31 cellular contexts compared by ENCODE assay signal in the genomic region with DNA sequence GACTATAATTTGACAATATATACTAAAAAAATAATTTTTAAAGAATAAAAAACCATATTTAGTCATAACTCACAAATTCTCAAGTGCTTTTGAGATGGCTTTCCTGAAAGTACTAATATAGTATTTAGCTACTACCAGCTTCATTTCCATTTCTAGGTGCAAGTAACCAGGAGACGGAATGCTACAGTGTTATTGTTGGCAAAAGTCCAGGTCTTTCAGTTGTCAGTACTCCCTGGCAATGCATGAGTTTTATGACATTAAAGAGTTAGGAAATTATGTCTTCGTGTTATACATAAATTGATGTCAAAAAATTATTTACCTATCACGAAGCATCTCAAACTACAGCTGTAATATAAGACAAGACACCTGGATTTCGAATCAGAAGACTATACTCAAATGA. TPM values are rescaled to one million over a fixed set of nuclear protein-coding genes. Genes with fewer than 3 reads are reported as not detected.
DNase-seq lines count a peak whose midpoint lies in the region; ATAC-seq and TF ChIP-seq lines count a peak whose summit lies in the region.
"Had no signal": no experiment of that assay in that cellular context is flagged by ENCODE, and none has a peak within 500 bp of the region (broad histone marks: within the 10 kb centered on the region; RNA-seq: fewer than 3 reads in every experiment).

No MANE protein-coding gene starts in this region.

- no peaks in the 10 kb centered on the region for H3K27me3 ChIP-seq in fibroblast of lung (ENCODE audit: control insufficient read depth, insufficient read depth, low read length)
- H3K27me3 ChIP-seq: BE2C, body of pancreas, sigmoid colon, tibial artery had no signal

- no peak overlapping the region for H3K9ac ChIP-seq in fibroblast of lung (ENCODE audit: insufficient read depth, low read length)

- H3K36me3 ChIP-seq in fibroblast of lung (ENCODE audit: control insufficient read depth, insufficient read depth, low read length): no peaks in the 10 kb centered on the region
- H3K36me3 ChIP-seq: BE2C, lower lobe of right lung, sigmoid colon, tibial artery had no signal

- no peaks in the 10 kb centered on the region for H3K4me1 ChIP-seq in fibroblast of lung (ENCODE audit: control insufficient read depth, extremely low read depth, insufficient read depth, low read length)
- H3K4me1 ChIP-seq: BE2C, body of pancreas, lower lobe of right lung, sigmoid colon had no signal

- H3K79me2 ChIP-seq in fibroblast of lung (ENCODE audit: control insufficient read depth, insufficient read depth, low read length): no peaks in the 10 kb centered on the region

- H3K4me3 ChIP-seq in fibroblast of lung (replicated peaks in 1 of 4; ENCODE audit: control extremely low read depth in 1 of 4, insufficient read depth in 1 of 4, low read depth in 3 of 4, low read length in 4 of 4) (no peak overlapping the region), retinal pigment epithelial cell (ENCODE audit: low read length) (no peak overlapping the region)
- H3K4me3 ChIP-seq: body of pancreas, GM12878, lower lobe of right lung, sigmoid colon, tibial artery had no signal

- peak; percentile 7 for DNase-seq in NCI-H748 (lab: John Stamatoyannopoulos, UW; ENCODE audit: unreplicated experiment)
- no peak for DNase-seq in NCI-H748 treated with DMSO at 0.1 percent for 48 hours (lab: John Stamatoyannopoulos, UW)
- peak; percentile 1 for DNase-seq in amniotic epithelial cell (ENCODE audit: low read depth)
- DNase-seq in fibroblast of lung (ENCODE audit: low read depth in 2 of 2): peak; percentile 1 to 4
- DNase-seq in retinal pigment epithelial cell (ENCODE audit: low read depth): peak; percentile 30
- no peak for DNase-seq in NCI-H2171 (lab: John Stamatoyannopoulos, UW)
- DNase-seq in HCEC 1CT: no peak
- DNase-seq: activated CD4-positive, alpha-beta T cell treated with anti-CD3 and anti-CD28 coated beads, Interleukin-2, amount 50 U/mL, for 4 hours; activated CD8-positive, alpha-beta memory T cell treated with anti-CD3 and anti-CD28 coated beads, Interleukin-2, amount 10 ng/mL, durations not matched to agents 7 days and 5 days; activated T-cell treated with anti-CD3 and anti-CD28 coated beads, Interleukin-2, amount 50 U/mL, for 4 hours; BE2C; body of pancreas; CD8-positive, alpha-beta T cell; H7; head of caudate nucleus; lower lobe of right lung; natural killer cell; NCI-H1436 treated with DMSO at 0.1 percent for 48 hours; NCI-H524; NK-92 treated with Interleukin-12 subunit alpha and Interleukin-12 subunit beta, amount 100 ng/mL, for 24 hours; nucleus accumbens; sigmoid colon; stimulated activated CD4-positive, alpha-beta T cell treated with anti-CD3 and anti-CD28 coated beads, Interleukin-4, amount 100 ng/mL, for 1 hour; T-helper 2 cell; tibial artery had no signal

- H3K4me2 ChIP-seq in fibroblast of lung (ENCODE audit: extremely low read depth, insufficient read depth, low read length): no peak overlapping the region

- H3K9me3 ChIP-seq in fibroblast of lung (ENCODE audit: control insufficient read depth, insufficient read depth, low read depth, low read length): no peaks in the 10 kb centered on the region
- H3K9me3 ChIP-seq: BE2C, body of pancreas, lower lobe of right lung, sigmoid colon, tibial artery had no signal

- no peak overlapping the region for H3K27ac ChIP-seq in fibroblast of lung (ENCODE audit: insufficient read depth, low read length)
- H3K27ac ChIP-seq: body of pancreas, epithelial cell of prostate, HL-60, lower lobe of right lung, sigmoid colon, tibial artery had no signal

- ATAC-seq in GM21825 (IDR thresholded peaks at IDR 0.05; ENCODE audit: unreplicated experiment): no peak
- ATAC-seq: activated CD4-positive, CD25-positive, alpha-beta regulatory T cell treated with anti-CD3 and anti-CD28 coated beads, Interleukin-2, amount 50 U/mL, for 24 hours; activated CD8-positive, alpha-beta memory T cell treated with anti-CD3 and anti-CD28 coated beads, Interleukin-2, amount 10 ng/mL, durations not matched to agents 7 days and 5 days; activated T-cell treated with anti-CD3 and anti-CD28 coated beads, Interleukin-2, amount 50 U/mL, for 4 hours; body of pancreas; CD8-positive, alpha-beta T cell; GM12878; lower lobe of right lung; natural killer cell had no signal

- no peaks in the 10 kb centered on the region for H4K20me1 ChIP-seq in fibroblast of lung (ENCODE audit: control insufficient read depth, extremely low read depth, insufficient read depth, low read length)

- no peak for TF ChIP-seq CTCF in fibroblast of lung (conservative IDR thresholded peaks at IDR 0.05 in 1 of 2, IDR thresholded peaks at IDR 0.05 in 1 of 2; ENCODE audit: low read depth in 1 of 2, low read length in 2 of 2)
- TF ChIP-seq CTCF in retinal pigment epithelial cell (conservative IDR thresholded peaks at IDR 0.05; ENCODE audit: low read depth, low read length): no peak

- no peak overlapping the region for H2AFZ ChIP-seq in fibroblast of lung (ENCODE audit: low read length)

RNA-seq across cellular contexts. Expression of gene TMEM47, which starts 45.0 kb away (rescaled TPM):
- total RNA-seq in fibroblast of lung: 62.4 and 128 TPM in 2 replicates
- polyA plus RNA-seq in fibroblast of lung: 83.7 and 240 TPM in 2 replicates
- polyA plus RNA-seq in fibroblast of lung (2012): 46.4 and 135 TPM in 2 replicates
- polyA minus RNA-seq in fibroblast of lung (ENCODE audit: low replicate concordance): 12.9 and 43.4 TPM in 2 replicates
- total RNA-seq: activated CD8-positive, alpha-beta memory T cell treated with anti-CD3 and anti-CD28 coated beads, Interleukin-2, amount 10 ng/mL, durations not matched to agents 7 days and 5 days; CD8-positive, alpha-beta T cell; mononuclear cell; natural killer cell had no signal

Comparison
In these comparisons a context has a peak if more than half of its experiments do, and no peak if none do; other contexts are left out.
1. DNase-seq: peak in NCI-H748 (single experiment), amniotic epithelial cell (single experiment), fibroblast of lung (2 of 2) and retinal pigment epithelial cell (single experiment); none in NCI-H748 treated with DMSO at 0.1 percent for 48 hours (single experiment), NCI-H2171 (single experiment) and HCEC 1CT (single experiment).